In the genomic region with DNA sequence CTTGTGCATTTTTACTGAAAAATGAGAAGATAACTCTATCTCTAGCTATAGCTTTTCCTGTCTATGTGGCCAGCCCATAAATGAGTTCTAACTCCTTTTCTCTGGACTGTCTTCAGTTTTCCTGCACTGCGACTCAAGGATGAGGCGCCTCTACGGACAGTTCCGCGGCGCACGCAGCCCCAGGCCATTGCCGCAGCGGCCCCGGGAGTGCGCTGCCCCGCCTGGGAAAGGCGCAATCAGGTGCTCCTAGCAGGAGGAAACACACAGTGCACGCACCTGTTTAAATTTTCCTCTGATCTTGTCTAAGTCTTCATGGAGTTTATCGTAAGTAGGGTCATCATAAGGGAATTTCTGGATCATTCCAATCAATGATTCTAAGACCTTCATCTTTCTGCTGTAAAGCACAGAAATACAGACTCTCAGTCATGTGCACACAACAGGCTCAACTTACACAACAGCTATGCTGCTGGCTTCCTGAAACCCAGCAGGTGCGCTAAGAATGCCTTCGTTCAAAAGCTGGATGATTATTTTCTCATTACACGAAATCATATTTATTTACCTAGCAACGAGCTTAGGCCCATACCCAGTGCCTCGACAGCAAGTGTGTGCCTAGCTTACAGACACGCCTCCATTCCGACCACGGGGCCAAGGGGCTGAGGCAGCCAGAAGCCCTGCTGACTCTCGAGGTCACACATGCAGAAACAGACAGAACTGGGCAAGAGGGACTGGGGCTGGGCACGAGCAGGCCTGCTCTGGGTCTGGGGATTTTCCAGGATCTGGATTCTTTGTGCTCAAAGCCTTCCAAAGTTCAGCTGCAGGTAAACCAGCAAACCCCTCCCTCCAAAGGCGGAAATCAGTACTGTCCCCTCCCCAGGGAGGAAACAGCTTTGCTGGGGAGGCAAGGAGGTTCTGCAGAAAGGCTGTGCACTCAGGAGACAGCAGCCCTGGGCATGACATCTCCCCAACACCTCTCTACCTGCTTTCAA, we compare ENCODE assay signal across 18 cellular contexts.
DNase-seq lines count a peak whose midpoint lies in the region; TF ChIP-seq lines count a peak whose summit lies in the region.
"Had no signal": no experiment of that assay in that cellular context is flagged by ENCODE, and none has a peak within 500 bp of the region (broad histone marks: within the 10 kb centered on the region; RNA-seq: fewer than 3 reads in every experiment).

No MANE protein-coding gene starts in this region.

- DNase-seq in NCI-H1417 (lab: John Stamatoyannopoulos, UW) (peak in 2 of 3 experiments; percentile 37 to 76), NCI-H1417 treated with DMSO at 0.1 percent for 48 hours (lab: John Stamatoyannopoulos, UW) (no peak), NCI-H748 (lab: John Stamatoyannopoulos, UW; ENCODE audit: unreplicated experiment) (peak; percentile 90), epidermal melanocyte (ENCODE audit: insufficient read length, low spot score) (peak; percentile 11), retinal pigment epithelial cell (ENCODE audit: low read depth) (peak; percentile 84), head of caudate nucleus (no peak), NCI-H226 (no peak), DMS79 (lab: John Stamatoyannopoulos, UW) (no peak)
- DNase-seq: activated CD8-positive, alpha-beta T cell treated with anti-CD3 and anti-CD28 coated beads, Interleukin-2, amount 10 ng/mL, durations not matched to agents 7 days and 5 days; CD4-positive, alpha-beta T cell; cortex of kidney; glutamatergic neuron; HCEC 1CT; NCI-H510A; PC-9; SW 1271; tibial artery had no signal

- no peak for TF ChIP-seq CTCF in retinal pigment epithelial cell (conservative IDR thresholded peaks at IDR 0.05; ENCODE audit: low read depth, low read length)

- intact Hi-C loops in head of caudate nucleus (cut with DNase I) = no loop called here

- no peak overlapping the region for H3K4me3 ChIP-seq in retinal pigment epithelial cell (ENCODE audit: low read length)
- H3K4me3 ChIP-seq: esophagus muscularis mucosa, PC-9, tibial artery had no signal

Comparison
In these comparisons a context has a peak if more than half of its experiments do, and no peak if none do; other contexts are left out.
1. DNase-seq: peak in NCI-H1417 (2 of 3), NCI-H748 (single experiment), epidermal melanocyte (single experiment) and retinal pigment epithelial cell (single experiment); none in NCI-H1417 treated with DMSO at 0.1 percent for 48 hours (single experiment), head of caudate nucleus (0 of 42), NCI-H226 (single experiment) and DMS79 (single experiment).